1 cellular context compared by ENCODE assay signal in genomic region chr12:114667669-114668150, GRCh38.
TF ChIP-seq lines count a peak whose summit lies in the region.

No MANE protein-coding gene starts in this region.

TF ChIP-seq in HepG2, 621 proteins besides CTCF, POLR2A, EP300 and RAD21:
- TF ChIP-seq MAZ (IDR thresholded peaks at IDR 0.05; ENCODE audit: borderline replicate concordance, low read depth, low read length), result no peak
- 0 out of 2 replicates have a peak, but pooled peaks have one; percentile 20 for TF ChIP-seq MAZ (CRISPR knock-in tag; IDR thresholded peaks at IDR 0.05; ENCODE audit: low read depth)
- peak; percentile 37; the same call in 1 of the 2 replicates for TF ChIP-seq KDM5A (IDR thresholded peaks at IDR 0.05; ENCODE audit: borderline replicate concordance, low read length)
- TF ChIP-seq KDM2A (CRISPR knock-in tag; IDR thresholded peaks at IDR 0.05; ENCODE audit: borderline replicate concordance, low read depth), result peak; percentile 6
- peak; percentile 83 for TF ChIP-seq ZSCAN29 (CRISPR knock-in tag; conservative IDR thresholded peaks at IDR 0.05)
- no peak for TF ChIP-seq ZMAT3 (CRISPR knock-in tag; conservative IDR thresholded peaks at IDR 0.05)
- TF ChIP-seq CSRNP1 (CRISPR knock-in tag; IDR thresholded peaks at IDR 0.05), result no peak
- 0 out of 2 replicates have a peak, but pooled peaks have one; percentile 50 for TF ChIP-seq ZNF430 (CRISPR knock-in tag; IDR thresholded peaks at IDR 0.05)
- no peak for TF ChIP-seq ZNF44 (CRISPR knock-in tag; IDR thresholded peaks at IDR 0.05)
- TF ChIP-seq KDM6A (CRISPR knock-in tag; IDR thresholded peaks at IDR 0.05; ENCODE audit: low read depth), result no peak
- TF ChIP-seq BCLAF1 (IDR thresholded peaks at IDR 0.05), result no peak
- no peak for TF ChIP-seq ZNF792 (CRISPR knock-in tag; IDR thresholded peaks at IDR 0.05)
- no peak for TF ChIP-seq ZSCAN12 (CRISPR knock-in tag; IDR thresholded peaks at IDR 0.05)
- TF ChIP-seq HMGXB4 (CRISPR knock-in tag; IDR thresholded peaks at IDR 0.05; ENCODE audit: borderline replicate concordance in 1 of 2, low read depth in 1 of 2), result 0 out of 4 replicates have a peak, but pooled peaks of 1 of the 2 experiments have one; percentile 42
- no peak for TF ChIP-seq ZFP37 (CRISPR knock-in tag; IDR thresholded peaks at IDR 0.05; ENCODE audit: borderline replicate concordance)
- TF ChIP-seq ARNT2 (CRISPR knock-in tag; IDR thresholded peaks at IDR 0.05; ENCODE audit: low read depth), result 0 out of 2 replicates have a peak, but pooled peaks have one; percentile 12
- TF ChIP-seq ZNF367 (CRISPR knock-in tag; IDR thresholded peaks at IDR 0.05; ENCODE audit: borderline replicate concordance), result 0 out of 2 replicates have a peak, but pooled peaks have one; percentile 9
- TF ChIP-seq ASH2L (IDR thresholded peaks at IDR 0.05; ENCODE audit: insufficient read length, low read depth, low read length), result peak; percentile 2
- peak; percentile 9; the same call in 1 of the 2 replicates for TF ChIP-seq PHF8 (CRISPR knock-in tag; IDR thresholded peaks at IDR 0.05)
- no peak for TF ChIP-seq MIXL1 (CRISPR knock-in tag; IDR thresholded peaks at IDR 0.05)
- peak; percentile 40 for TF ChIP-seq RBFOX2 (IDR thresholded peaks at IDR 0.05; ENCODE audit: low read depth, low read length)
- TF ChIP-seq ZMYM2 (CRISPR knock-in tag; IDR thresholded peaks at IDR 0.05), result 0 out of 2 replicates have a peak, but pooled peaks have one; percentile 27
- peak; percentile 2; the same call in 1 of the 2 replicates for TF ChIP-seq MYC (CRISPR knock-in tag; IDR thresholded peaks at IDR 0.05; ENCODE audit: borderline replicate concordance)
